In the genomic region with DNA sequence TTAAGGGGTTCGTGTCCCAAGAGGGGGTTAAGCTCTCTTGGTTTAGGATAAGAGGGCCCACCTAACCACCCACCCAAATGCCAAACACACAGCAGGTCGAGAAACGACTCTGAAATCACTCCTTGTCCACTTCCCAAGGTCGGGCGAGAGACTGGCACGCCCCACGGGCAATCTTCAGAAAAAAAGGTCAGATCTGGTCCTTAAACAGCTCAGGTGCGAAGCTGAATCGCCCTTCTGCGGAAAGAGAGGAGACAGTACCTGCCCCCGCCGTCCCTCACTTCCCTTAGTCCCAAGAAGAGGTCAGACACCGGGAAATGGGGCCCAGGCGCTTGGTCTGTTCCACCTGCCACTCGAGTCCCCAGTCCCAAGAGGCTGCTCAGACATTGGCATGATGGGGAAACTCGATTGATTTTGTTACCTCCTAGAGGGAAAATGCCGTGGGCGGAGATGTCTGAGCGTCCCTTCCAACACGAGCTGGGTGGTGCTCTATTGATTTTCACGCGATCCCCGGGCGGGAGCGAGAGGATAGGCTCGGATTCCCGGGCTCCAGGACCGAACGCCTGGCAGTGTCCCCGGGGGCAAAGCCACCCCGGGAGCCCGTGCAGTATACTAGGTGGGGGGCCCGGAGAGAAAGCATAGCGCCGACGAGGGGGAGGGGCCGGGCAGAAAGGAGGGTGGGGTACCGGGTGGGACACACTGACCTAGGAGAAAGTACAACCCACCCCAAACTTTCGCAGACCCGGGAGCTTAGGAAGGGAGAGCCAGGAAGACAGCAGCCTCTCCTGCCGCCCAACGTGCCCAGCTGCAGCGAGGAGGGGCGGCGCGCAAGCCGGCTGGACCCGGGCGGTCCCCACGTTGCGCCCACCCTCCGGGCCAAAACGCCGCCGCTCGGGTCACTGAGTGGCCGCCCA, we compare ENCODE assay signal across 8 cellular contexts. TPM values are rescaled to one million over a fixed set of nuclear protein-coding genes. Genes with fewer than 3 reads are reported as not detected.
DNase-seq lines count a peak whose midpoint lies in the region; ATAC-seq and TF ChIP-seq lines count a peak whose summit lies in the region.

No MANE protein-coding gene starts in this region.

- CTCF ChIA-PET in activated naive CD4-positive, alpha-beta T cell treated with anti-CD3 and anti-CD28 coated beads for 36 hours (lab: Charles Lee): interaction anchor here (0.6 to 3.3 kb wide), 9 partner anchors 12 to 673 kb away, joined by 3 to 21 read pairs (median 5); no protein-coding TSS in a partner anchor

- H3K9me3 Mint-ChIP-seq in activated naive CD4-positive, alpha-beta T cell treated with anti-CD3 and anti-CD28 coated beads for 36 hours: no peaks in the 10 kb centered on the region
- no peaks in the 10 kb centered on the region for H3K9me3 Mint-ChIP-seq in type B pancreatic cell

- H3K27ac Mint-ChIP-seq in activated naive CD4-positive, alpha-beta T cell treated with anti-CD3 and anti-CD28 coated beads for 36 hours: no peak overlapping the region
- H3K27ac Mint-ChIP-seq in type B pancreatic cell: peak overlapping the region; percentile 73

- H3K4me1 Mint-ChIP-seq in activated naive CD4-positive, alpha-beta T cell treated with anti-CD3 and anti-CD28 coated beads for 36 hours (ENCODE audit: low read depth): peaks cover 12% of the 10 kb centered on the region
- H3K4me1 Mint-ChIP-seq in type B pancreatic cell (ENCODE audit: unreplicated experiment): peaks cover 21% of the 10 kb centered on the region

- no peaks in the 10 kb centered on the region for H3K36me3 Mint-ChIP-seq in activated naive CD4-positive, alpha-beta T cell treated with anti-CD3 and anti-CD28 coated beads for 36 hours (ENCODE audit: low read depth)
- H3K36me3 Mint-ChIP-seq in type B pancreatic cell: no peaks in the 10 kb centered on the region

- peak overlapping the region; percentile 67 for H3K4me3 Mint-ChIP-seq in activated naive CD4-positive, alpha-beta T cell treated with anti-CD3 and anti-CD28 coated beads for 36 hours
- H3K4me3 Mint-ChIP-seq in type B pancreatic cell: peak overlapping the region; percentile 91

- 1 to 2% methylated on average over 45 to 53 of the region's 57 CpGs for WGBS in lower leg skin, 2 donors

- DNase-seq in activated naive CD4-positive, alpha-beta T cell treated with anti-CD3 and anti-CD28 coated beads for 36 hours: peak; percentile 9
- no peak for DNase-seq in activated naive CD4-positive, alpha-beta T cell (lab: John Stamatoyannopoulos, UW)
- peak; percentile 68 for DNase-seq in NCI-H748 (lab: John Stamatoyannopoulos, UW; ENCODE audit: unreplicated experiment)
- peak; percentile 13 for DNase-seq in choroid plexus epithelial cell (ENCODE audit: low read depth)
- no peak for DNase-seq in lower leg skin (ENCODE audit: low spot score in 2 of 2)
- DNase-seq in type B pancreatic cell (ENCODE audit: extremely low spot score, unreplicated experiment): no peak

- no peak for TF ChIP-seq POLR2A in lower leg skin (IDR thresholded peaks at IDR 0.05)

- intact Hi-C loops in activated naive CD4-positive, alpha-beta T cell treated with anti-CD3 and anti-CD28 coated beads for 36 hours (cut with micrococcal nuclease): loop anchor here (1.0 to 5.0 kb wide), 7 partner anchors 117 to 957 kb away; no protein-coding TSS in a partner anchor
- intact Hi-C loops in lower leg skin (cut with DNase I; ENCODE audit: low total_unique reads): loop anchor here (5.0 kb wide), 1 partner anchor 660 kb away; no protein-coding TSS in a partner anchor

- no peak for ATAC-seq in GM18867 (IDR thresholded peaks at IDR 0.05; ENCODE audit: unreplicated experiment)
- ATAC-seq in HG03378 (IDR thresholded peaks at IDR 0.05; ENCODE audit: unreplicated experiment): no peak

- H3K4me3 ChIP-seq in choroid plexus epithelial cell (ENCODE audit: low read depth, low read length) (peak overlapping the region; percentile 63), lower leg skin (ENCODE audit: low read depth, poor library complexity, severe bottlenecking) (peak overlapping the region; percentile 22)

- no peak for TF ChIP-seq CTCF in choroid plexus epithelial cell (conservative IDR thresholded peaks at IDR 0.05; ENCODE audit: low read depth, low read length)
- TF ChIP-seq CTCF in lower leg skin (IDR thresholded peaks at IDR 0.05): no peak
- TF ChIP-seq CTCF in type B pancreatic cell (conservative IDR thresholded peaks at IDR 0.05): no peak

- H3K27me3 Mint-ChIP-seq in activated naive CD4-positive, alpha-beta T cell treated with anti-CD3 and anti-CD28 coated beads for 36 hours (ENCODE audit: low read depth): peaks cover 59% of the 10 kb centered on the region
- H3K27me3 Mint-ChIP-seq in type B pancreatic cell: peaks cover 55% of the 10 kb centered on the region

RNA-seq across cellular contexts. Expression of a gene that starts 1.1 kb away (rescaled TPM):
- not detected for total RNA-seq in activated naive CD4-positive, alpha-beta T cell treated with anti-CD3 and anti-CD28 coated beads for 36 hours
- 1 to 10 TPM in 1 of 4 donors, under 1 TPM in 3; 0.38 to 2.9 (median 0.87) TPM for total RNA-seq in lower leg skin
- 9.2 and 11.5 TPM in 2 replicates for total RNA-seq in type B pancreatic cell (ENCODE audit: low replicate concordance)

Comparison
In these comparisons a context has a peak if more than half of its experiments do, and no peak if none do; other contexts are left out.
1. DNase-seq: peak in activated naive CD4-positive, alpha-beta T cell treated with anti-CD3 and anti-CD28 coated beads for 36 hours (single experiment), NCI-H748 (single experiment) and choroid plexus epithelial cell (single experiment); none in activated naive CD4-positive, alpha-beta T cell (0 of 4), lower leg skin (0 of 2) and type B pancreatic cell (single experiment).